In the genomic region with DNA sequence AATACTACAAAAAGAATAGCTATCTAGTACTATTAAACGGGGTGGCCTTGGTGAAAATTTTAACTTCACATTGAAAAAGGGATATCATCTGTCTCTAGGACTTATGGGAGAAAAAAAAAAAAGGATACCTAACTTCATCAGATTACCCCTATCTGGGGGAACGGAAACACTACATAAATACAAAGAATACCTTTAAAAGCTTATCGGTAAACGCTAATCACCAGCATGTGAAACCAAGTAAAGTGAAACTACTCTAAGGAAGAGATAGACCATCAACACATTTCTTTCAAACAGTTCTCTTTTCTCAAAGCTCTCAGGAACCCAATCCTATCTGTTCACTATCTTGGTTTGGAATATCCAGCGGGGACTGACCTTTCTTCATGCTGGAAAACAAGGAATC, we compare ENCODE assay signal across 17 cellular contexts. TPM values are rescaled to one million over a fixed set of nuclear protein-coding genes. Genes with fewer than 3 reads are reported as not detected.
DNase-seq lines count a peak whose midpoint lies in the region; ATAC-seq, FAIRE-seq and TF ChIP-seq lines count a peak whose summit lies in the region.
"Had no signal": no experiment of that assay in that cellular context is flagged by ENCODE, and none has a peak within 500 bp of the region (broad histone marks: within the 10 kb centered on the region; RNA-seq: fewer than 3 reads in every experiment).

No MANE protein-coding gene starts in this region.

- intact Hi-C loops in dendritic cell treated with granulocyte-macrophage colony-stimulating factor and Interleukin-4, amounts not matched to agents 40 ng/mL and 50 ng/mL, for 4 days (cut with micrococcal nuclease): no loop called here
- intact Hi-C loops in right cardiac atrium (cut with DNase I): no loop called here
- intact Hi-C loops in adrenal gland (cut with DNase I): no loop called here

- H3F3A ChIP-seq in MM.1S (ENCODE audit: insufficient read depth, low read length): peaks cover 13% of the 10 kb centered on the region; the same call in 1 of the 2 replicates

- in situ Hi-C loops in G401 (cut with HindIII; ENCODE audit: low sequenced_read_pairs): no loop called here

- no peaks in the 10 kb centered on the region for H4K20me1 ChIP-seq in MM.1S (ENCODE audit: insufficient read depth, low read length)

- H3K4me1 ChIP-seq in ACC112 (ENCODE audit: control insufficient read depth, insufficient read depth, low read length, unreplicated experiment) (peaks cover 12% of the 10 kb centered on the region), MM.1S (ENCODE audit: low read length) (peaks cover 12% of the 10 kb centered on the region), right cardiac atrium (ENCODE audit: control insufficient read depth, insufficient read depth, low read length) (no peaks in the 10 kb centered on the region), adrenal gland (replicated peaks in 1 of 2) (peaks cover 8 to 13% of the 10 kb centered on the region in 2 donors)

- H3K27me3 ChIP-seq in ACC112 (ENCODE audit: insufficient read depth, low read length) (no peaks in the 10 kb centered on the region), MM.1S (replicated peaks; ENCODE audit: insufficient read depth, low read length) (no peaks in the 10 kb centered on the region), right cardiac atrium (ENCODE audit: control insufficient read depth, insufficient read depth) (no peaks in the 10 kb centered on the region), adrenal gland (no peaks in the 10 kb centered on the region)
- H3K27me3 ChIP-seq: brain microvascular endothelial cell, heart right ventricle, ovary had no signal

- H3K4me3 ChIP-seq in ACC112 (ENCODE audit: low read depth, low read length) (0 out of 2 replicates have a peak overlapping the region, but pooled peaks have one; percentile 17), MM.1S (ENCODE audit: low read length) (no peak overlapping the region; the same call in 1 of the 2 replicates), right cardiac atrium (ENCODE audit: low read length) (no peak overlapping the region), adrenal gland (no peak overlapping the region)
- H3K4me3 ChIP-seq: heart right ventricle, ovary had no signal

- H3K27me3 Mint-ChIP-seq in dendritic cell treated with granulocyte-macrophage colony-stimulating factor and Interleukin-4, amounts not matched to agents 40 ng/mL and 50 ng/mL, for 4 days: no peaks in the 10 kb centered on the region

- H3K36me3 Mint-ChIP-seq in dendritic cell treated with granulocyte-macrophage colony-stimulating factor and Interleukin-4, amounts not matched to agents 40 ng/mL and 50 ng/mL, for 4 days (ENCODE audit: low read depth): peaks cover 17% of the 10 kb centered on the region

- peak overlapping the region; percentile 39 for H3K4me3 Mint-ChIP-seq in dendritic cell treated with granulocyte-macrophage colony-stimulating factor and Interleukin-4, amounts not matched to agents 40 ng/mL and 50 ng/mL, for 4 days

- FAIRE-seq in GM12891 (lab: Jason Lieb, UNC): peak; percentile 40

- H3K9ac ChIP-seq in MM.1S (ENCODE audit: low read length): no peak overlapping the region

- whole genome bisulfite sequencing in right cardiac atrium: 61% methylated on average over 5 of the region's 5 CpGs
- WGBS in adrenal gland, 4 donors: 66 to 76% (median 68%) methylated on average over 5 of the region's 5 CpGs

- no peak overlapping the region for H3K27ac ChIP-seq in ACC112 (ENCODE audit: low read depth, low read length)
- peak overlapping the region; percentile 29; the same call in 1 of the 2 replicates for H3K27ac ChIP-seq in MM.1S (ENCODE audit: low read length)
- no peak overlapping the region for H3K27ac ChIP-seq in right cardiac atrium (ENCODE audit: low read length)
- H3K27ac ChIP-seq in adrenal gland: peak overlapping the region in 1 of 5 donors; percentile 35
- H3K27ac ChIP-seq: brain microvascular endothelial cell, C4-2B had no signal

- H3K36me3 ChIP-seq in ACC112 (ENCODE audit: insufficient read depth, low read length): no peaks in the 10 kb centered on the region
- no peaks in the 10 kb centered on the region for H3K36me3 ChIP-seq in MM.1S (replicated peaks; ENCODE audit: insufficient read depth, low read length)
- H3K36me3 ChIP-seq in adrenal gland (replicated peaks in 1 of 2): no peaks in the 10 kb centered on the region
- H3K36me3 ChIP-seq: brain microvascular endothelial cell, ovary had no signal

- no peak for TF ChIP-seq CTCF in MM.1S (IDR thresholded peaks at IDR 0.05; ENCODE audit: low read length)
- no peak for TF ChIP-seq CTCF in adrenal gland (IDR thresholded peaks at IDR 0.05)

- ATAC-seq in right cardiac atrium (no peak), HG03045 (IDR thresholded peaks at IDR 0.05; ENCODE audit: unreplicated experiment) (no peak)
- ATAC-seq: heart right ventricle had no signal

- no peak for DNase-seq in GM12891 (ENCODE audit: insufficient read length, low spot score)
- peak; percentile 52 for DNase-seq in MM.1S
- no peak for DNase-seq in G401 (ENCODE audit: low spot score)
- no peak for DNase-seq in right cardiac atrium
- no peak for DNase-seq in adrenal gland
- DNase-seq: brain microvascular endothelial cell; HCEC 1CT; heart right ventricle; IMR-90; NCI-H1930; ovary; stimulated activated CD4-positive, alpha-beta T cell treated with anti-CD3 and anti-CD28 coated beads, Interleukin-1b, Interleukin-23, amount 100 ng/mL, for 48 hours; stimulated activated naive CD4-positive, alpha-beta T cell had no signal

- H3K9me3 Mint-ChIP-seq in dendritic cell treated with granulocyte-macrophage colony-stimulating factor and Interleukin-4, amounts not matched to agents 40 ng/mL and 50 ng/mL, for 4 days: no peaks in the 10 kb centered on the region

- no peaks in the 10 kb centered on the region for H3K9me2 ChIP-seq in MM.1S (replicated peaks; ENCODE audit: insufficient read depth, low read length)

- H3K27ac Mint-ChIP-seq in dendritic cell treated with granulocyte-macrophage colony-stimulating factor and Interleukin-4, amounts not matched to agents 40 ng/mL and 50 ng/mL, for 4 days: no peak overlapping the region

- H3K4me2 ChIP-seq in MM.1S (ENCODE audit: low read depth, low read length): peak overlapping the region; percentile 51

- H3K9me3 ChIP-seq in MM.1S (replicated peaks; ENCODE audit: insufficient read depth, low read length) (no peaks in the 10 kb centered on the region), right cardiac atrium (ENCODE audit: control insufficient read depth, low read length) (no peaks in the 10 kb centered on the region), adrenal gland (replicated peaks in 1 of 3) (no peaks in the 10 kb centered on the region)
- H3K9me3 ChIP-seq: heart right ventricle, ovary had no signal

- peak overlapping the region; percentile 61 for H2AFZ ChIP-seq in ACC112 (ENCODE audit: low read length, unreplicated experiment)
- H2AFZ ChIP-seq in MM.1S (ENCODE audit: low read length): no peak overlapping the region

- TF ChIP-seq POLR2A in GM12891 (IDR thresholded peaks at IDR 0.05; ENCODE audit: low read depth, low read length) (no peak), adrenal gland (IDR thresholded peaks at IDR 0.05) (no peak)

- peaks cover 6% of the 10 kb centered on the region for H3K79me2 ChIP-seq in ACC112 (ENCODE audit: control insufficient read depth, insufficient read depth, low read length, unreplicated experiment)
- H3K79me2 ChIP-seq in MM.1S (ENCODE audit: low read length): peaks cover 19% of the 10 kb centered on the region

- peaks cover 23% of the 10 kb centered on the region for H3K4me1 Mint-ChIP-seq in dendritic cell treated with granulocyte-macrophage colony-stimulating factor and Interleukin-4, amounts not matched to agents 40 ng/mL and 50 ng/mL, for 4 days (ENCODE audit: low read depth)

TF ChIP-seq in GM12891, 5 proteins besides CTCF, POLR2A, EP300 and RAD21:
- no peak for TF ChIP-seq PAX5 (IDR thresholded peaks at IDR 0.05; ENCODE audit: insufficient read depth, low read length, severe bottlenecking)
- no peak for TF ChIP-seq POU2F2 (IDR thresholded peaks at IDR 0.05; ENCODE audit: low read depth, low read length)
- TF ChIP-seq POLR2AphosphoS5 (IDR thresholded peaks at IDR 0.05; ENCODE audit: low read depth, low read length): no peak
- 0 out of 2 replicates have a peak, but pooled peaks have one; percentile 16 for TF ChIP-seq SPI1 (IDR thresholded peaks at IDR 0.05; ENCODE audit: low read depth, low read length)
- no peak for TF ChIP-seq TAF1 (IDR thresholded peaks at IDR 0.05; ENCODE audit: low read depth, low read length)

RNA-seq across cellular contexts. Expression of a gene that starts 3.5 kb away (rescaled TPM):
- polyA plus RNA-seq in GM12891 (2012; ENCODE audit: low read depth, missing spikeins): 4.3 TPM
- 1.9 and 9.6 TPM in 2 replicates for total RNA-seq in G401 (2014; rRNA removed; shearing (Covaris generic))
- 1 to 10 TPM; 4.2 to 7.3 (median 4.8) TPM for total RNA-seq in right cardiac atrium
- 2.6 TPM for polyA plus RNA-seq in right cardiac atrium
- 10 to 100 TPM in 7 of 8 donors, 1 to 10 TPM in 1; 8.6 to 36.4 (median 13.1) TPM for total RNA-seq in adrenal gland
- polyA plus RNA-seq in adrenal gland: 10 to 100 TPM in 1 of 3 donors, 1 to 10 TPM in 2; 5.0 to 15.4 (median 5.1) TPM
